12 cellular contexts compared by ENCODE assay signal in genomic region chr2:157032019-157032418, GRCh38.
DNase-seq lines count a peak whose midpoint lies in the region; ATAC-seq and TF ChIP-seq lines count a peak whose summit lies in the region.
"Had no signal": no experiment of that assay in that cellular context is flagged by ENCODE, and none has a peak within 500 bp of the region (broad histone marks: within the 10 kb centered on the region; RNA-seq: fewer than 3 reads in every experiment).

No MANE protein-coding gene starts in this region.

- 0 to 3% methylated on average over 2 of the region's 2 CpGs for WGBS in GM23248 (ENCODE audit: low coverage in 1 of 2, low lambda C conversion rate in 2 of 2, missing lambda C conversion rate in 2 of 2), 2 experiments
- WGBS in smooth muscle cell (ENCODE audit: low lambda C conversion rate), result 7% methylated on average over 2 of the region's 2 CpGs

- H3K27ac ChIP-seq in GM23248, result peak overlapping the region; percentile 73
- H3K27ac ChIP-seq in smooth muscle cell (ENCODE audit: low read depth), result peak overlapping the region; percentile 79
- H3K27ac ChIP-seq in upper lobe of right lung, result no peak overlapping the region
- H3K27ac ChIP-seq: parathyroid adenoma had no signal

- H3K4me1 ChIP-seq in GM23248 (ENCODE audit: insufficient read depth) (peaks cover 19% of the 10 kb centered on the region), smooth muscle cell (ENCODE audit: low read depth) (peaks cover 4% of the 10 kb centered on the region), upper lobe of right lung (no peaks in the 10 kb centered on the region)
- H3K4me1 ChIP-seq: parathyroid adenoma had no signal

- no peak overlapping the region for H2AFZ ChIP-seq in GM23248
- no peak overlapping the region for H2AFZ ChIP-seq in smooth muscle cell (ENCODE audit: low read depth)
- H2AFZ ChIP-seq: parathyroid adenoma had no signal

- H3F3A ChIP-seq in GM23248 (ENCODE audit: insufficient read depth) (peaks cover 8% of the 10 kb centered on the region; the same call in 1 of the 2 replicates), smooth muscle cell (ENCODE audit: low read depth) (no peaks in the 10 kb centered on the region)

- DNase-seq in GM23248 (peak; percentile 94), fibroblast of the aortic adventitia (ENCODE audit: low read depth) (peak; percentile 93), smooth muscle cell (lab: John Stamatoyannopoulos, UW; ENCODE audit: unreplicated experiment) (no peak), MV-4-11 (lab: John Stamatoyannopoulos, UW) (no peak), upper lobe of right lung (no peak), activated T-cell treated with anti-CD3 and anti-CD28 coated beads for 4 hours (no peak), activated gamma-delta T cell treated with Interleukin-2 at 50 U/mL for 16 hours (no peak)
- DNase-seq: GDM1, kidney, NCI-H1436 treated with DMSO at 0.1 percent for 48 hours had no signal

- H4K20me1 ChIP-seq in GM23248 (ENCODE audit: insufficient read depth) (no peaks in the 10 kb centered on the region), smooth muscle cell (ENCODE audit: low read depth) (no peaks in the 10 kb centered on the region)

- intact Hi-C loops in upper lobe of right lung (cut with DNase I), result no loop called here

- H3K27me3 ChIP-seq in GM23248 (replicated peaks; ENCODE audit: insufficient read depth), result no peaks in the 10 kb centered on the region
- H3K27me3 ChIP-seq in smooth muscle cell (ENCODE audit: low read depth), result no peaks in the 10 kb centered on the region
- H3K27me3 ChIP-seq in upper lobe of right lung, result no peaks in the 10 kb centered on the region

- in situ Hi-C loops in GM23248 (cut with MboI), result no loop called here

- H3K36me3 ChIP-seq in GM23248 (ENCODE audit: low read depth) (no peaks in the 10 kb centered on the region), smooth muscle cell (ENCODE audit: low read depth) (no peaks in the 10 kb centered on the region), upper lobe of right lung (no peaks in the 10 kb centered on the region)

- peak overlapping the region; percentile 69 for H3K4me2 ChIP-seq in GM23248 (ENCODE audit: unreplicated experiment)
- peak overlapping the region; percentile 64 for H3K4me2 ChIP-seq in smooth muscle cell

- no peaks in the 10 kb centered on the region for H3K9me2 ChIP-seq in GM23248 (ENCODE audit: insufficient read depth)

- H3K9me3 ChIP-seq in GM23248 (ENCODE audit: low read depth), result no peaks in the 10 kb centered on the region
- no peaks in the 10 kb centered on the region for H3K9me3 ChIP-seq in smooth muscle cell (replicated peaks; ENCODE audit: low read depth)
- no peaks in the 10 kb centered on the region for H3K9me3 ChIP-seq in upper lobe of right lung

- peak overlapping the region; percentile 51 for H3K9ac ChIP-seq in GM23248
- no peak overlapping the region for H3K9ac ChIP-seq in smooth muscle cell (ENCODE audit: low read depth)
- H3K9ac ChIP-seq: parathyroid adenoma had no signal

- H3K79me2 ChIP-seq in GM23248 (ENCODE audit: insufficient read depth) (no peaks in the 10 kb centered on the region), smooth muscle cell (ENCODE audit: low read depth) (no peaks in the 10 kb centered on the region)
- H3K79me2 ChIP-seq: parathyroid adenoma had no signal

- ATAC-seq in SK-N-SH treated with all-trans-retinoic acid at 6 μM for 48 hours, result peak; percentile 87
- no peak for ATAC-seq in upper lobe of right lung

- H3K4me3 ChIP-seq in GM23248 (peak overlapping the region; percentile 36; the same call in 1 of the 2 replicates), fibroblast of the aortic adventitia (ENCODE audit: low read depth, low read length) (no peak overlapping the region), smooth muscle cell (no peak overlapping the region), upper lobe of right lung (no peak overlapping the region)

- TF ChIP-seq CTCF in fibroblast of the aortic adventitia (IDR thresholded peaks at IDR 0.05; ENCODE audit: insufficient read depth, low read length), result no peak
- no peak for TF ChIP-seq CTCF in smooth muscle cell (IDR thresholded peaks at IDR 0.05; ENCODE audit: borderline replicate concordance, insufficient read depth, poor library complexity, severe bottlenecking)
- no peak for TF ChIP-seq CTCF in upper lobe of right lung (IDR thresholded peaks at IDR 0.05)

TF ChIP-seq in SK-N-SH treated with all-trans-retinoic acid at 6 μM for 48 hours, 23 proteins besides CTCF, POLR2A, EP300 and RAD21:
- peak; percentile 87 for TF ChIP-seq ZC3H10 (CRISPR knock-in tag; IDR thresholded peaks at IDR 0.05)
- no peak; the same call in 1 of the 2 replicates for TF ChIP-seq POU6F1 (CRISPR knock-in tag; IDR thresholded peaks at IDR 0.05; ENCODE audit: borderline replicate concordance, low read depth)
- TF ChIP-seq TOX (CRISPR knock-in tag; IDR thresholded peaks at IDR 0.05; ENCODE audit: borderline replicate concordance), result peak; percentile 96

Comparison
In these comparisons a context has a peak if more than half of its experiments do, and no peak if none do; other contexts are left out.
1. DNase-seq: peak in GM23248 (single experiment) and fibroblast of the aortic adventitia (single experiment); none in smooth muscle cell (single experiment), MV-4-11 (single experiment), upper lobe of right lung (single experiment), activated T-cell treated with anti-CD3 and anti-CD28 coated beads for 4 hours (single experiment) and activated gamma-delta T cell treated with Interleukin-2 at 50 U/mL for 16 hours (single experiment).